11 cellular contexts compared by ENCODE assay signal in genomic region chr1:185312361-185312760, GRCh38. TPM values are rescaled to one million over a fixed set of nuclear protein-coding genes. Genes with fewer than 3 reads are reported as not detected.
DNase-seq lines count a peak whose midpoint lies in the region; TF ChIP-seq lines count a peak whose summit lies in the region.
"Had no signal": no experiment of that assay in that cellular context is flagged by ENCODE, and none has a peak within 500 bp of the region (broad histone marks: within the 10 kb centered on the region; RNA-seq: fewer than 3 reads in every experiment).

No MANE protein-coding gene starts in this region.

- peak overlapping the region; percentile 99 for H3K4me3 Mint-ChIP-seq in T-helper 2 cell treated with Interferon-gamma antibody and Interleukin-4, amounts not matched to agents 5 μg/mL and 100 μg/mL, for 36 hours

- H3K9me3 ChIP-seq in ectodermal cell (ENCODE audit: control insufficient read depth, low read length) (no peaks in the 10 kb centered on the region), osteoblast (ENCODE audit: low read depth, low read length) (no peaks in the 10 kb centered on the region)
- H3K9me3 ChIP-seq: upper lobe of right lung had no signal

- TF ChIP-seq CTCF in NB4 (IDR thresholded peaks at IDR 0.05; ENCODE audit: low read depth, low read length) (no peak), osteoblast (IDR thresholded peaks at IDR 0.05; ENCODE audit: extremely low read depth, low read depth, low read length) (no peak)

- H3K4me3 ChIP-seq in NB4 (ENCODE audit: low read depth, low read length) (peak overlapping the region; percentile 41), ectodermal cell (ENCODE audit: insufficient read depth, low read depth, low read length) (peak overlapping the region; percentile 3), osteoblast (ENCODE audit: insufficient read depth, low read length) (no peak overlapping the region)
- H3K4me3 ChIP-seq: upper lobe of right lung had no signal

- H3K4me2 ChIP-seq in osteoblast (ENCODE audit: insufficient read depth, low read length): peak overlapping the region; percentile 23

- H3K27ac ChIP-seq in ectodermal cell (ENCODE audit: insufficient read depth, low read depth, low read length, poor library complexity, severe bottlenecking): no peak overlapping the region
- no peak overlapping the region for H3K27ac ChIP-seq in osteoblast (ENCODE audit: low read depth, low read length)
- H3K27ac ChIP-seq: upper lobe of right lung had no signal

- no peaks in the 10 kb centered on the region for H3K9me3 Mint-ChIP-seq in T-helper 2 cell treated with Interferon-gamma antibody and Interleukin-4, amounts not matched to agents 5 μg/mL and 100 μg/mL, for 36 hours

- H4K20me1 ChIP-seq in osteoblast (ENCODE audit: insufficient read depth, low read length): peaks cover 35% of the 10 kb centered on the region

- H3K36me3 Mint-ChIP-seq in T-helper 2 cell treated with Interferon-gamma antibody and Interleukin-4, amounts not matched to agents 5 μg/mL and 100 μg/mL, for 36 hours (ENCODE audit: low read depth): peaks cover 54% of the 10 kb centered on the region

- no peak for TF ChIP-seq POLR2A in NB4 (IDR thresholded peaks at IDR 0.05; ENCODE audit: extremely low read depth, insufficient read length)

- no peak for DNase-seq in T-helper 2 cell treated with Interferon-gamma antibody and Interleukin-4, amounts not matched to agents 5 μg/mL and 100 μg/mL, for 36 hours (ENCODE audit: low spot score)
- no peak for DNase-seq in T-helper 2 cell
- no peak for DNase-seq in NB4 (ENCODE audit: low read depth)
- no peak for DNase-seq in osteoblast (ENCODE audit: insufficient read length, low spot score, missing footprints)
- DNase-seq in amniotic stem cell (lab: John Stamatoyannopoulos, UW): no peak
- DNase-seq in activated effector memory CD4-positive, alpha-beta T cell treated with Interleukin-2 at 50 U/mL for 16 hours: no peak
- DNase-seq in NCI-H748 treated with DMSO at 0.1 percent for 48 hours (lab: John Stamatoyannopoulos, UW): no peak
- DNase-seq: activated naive CD4-positive, alpha-beta T cell treated with Interleukin-2 at 50 U/mL for 16 hours; NCI-H2029; upper lobe of right lung had no signal

- H3K27me3 ChIP-seq in ectodermal cell (ENCODE audit: control insufficient read depth, insufficient read depth, low read length, poor library complexity, severe bottlenecking) (no peaks in the 10 kb centered on the region), osteoblast (ENCODE audit: insufficient read depth, low read length) (no peaks in the 10 kb centered on the region)
- H3K27me3 ChIP-seq: upper lobe of right lung had no signal

- peaks cover 47% of the 10 kb centered on the region for H3K4me1 Mint-ChIP-seq in T-helper 2 cell treated with Interferon-gamma antibody and Interleukin-4, amounts not matched to agents 5 μg/mL and 100 μg/mL, for 36 hours (ENCODE audit: low read depth)

- H3K4me1 ChIP-seq in ectodermal cell (ENCODE audit: control insufficient read depth, insufficient read depth, low read length): no peaks in the 10 kb centered on the region
- peaks cover 20% of the 10 kb centered on the region for H3K4me1 ChIP-seq in osteoblast (ENCODE audit: insufficient read depth, low read length)

- WGBS in ectodermal cell, 2 experiments: 86 to 94% methylated on average over 3 to 4 of the region's 4 CpGs

- H3K79me2 ChIP-seq in osteoblast (ENCODE audit: insufficient read depth, low read length): peaks cover 77% of the 10 kb centered on the region

- peak overlapping the region; percentile 67 for H3K27ac Mint-ChIP-seq in T-helper 2 cell treated with Interferon-gamma antibody and Interleukin-4, amounts not matched to agents 5 μg/mL and 100 μg/mL, for 36 hours

- H2AFZ ChIP-seq in osteoblast (ENCODE audit: low read length): no peak overlapping the region

- peaks cover 23% of the 10 kb centered on the region for H3K36me3 ChIP-seq in ectodermal cell (ENCODE audit: control insufficient read depth, insufficient read depth, low read length)
- peaks cover 29% of the 10 kb centered on the region for H3K36me3 ChIP-seq in osteoblast (ENCODE audit: insufficient read depth, low read length)

- H3K27me3 Mint-ChIP-seq in T-helper 2 cell treated with Interferon-gamma antibody and Interleukin-4, amounts not matched to agents 5 μg/mL and 100 μg/mL, for 36 hours (ENCODE audit: low read depth): no peaks in the 10 kb centered on the region

RNA-seq across cellular contexts. Expression of gene IVNS1ABP, which starts 4.7 kb away (rescaled TPM):
- polyA plus RNA-seq in ectodermal cell (2013, experiment 1 of 4): 159 TPM
- 171 TPM for polyA plus RNA-seq in ectodermal cell (2013, experiment 2 of 4)
- 111 TPM for polyA plus RNA-seq in ectodermal cell (2013, experiment 3 of 4)
- polyA plus RNA-seq in ectodermal cell (2013, experiment 4 of 4): 116 TPM
- total RNA-seq in osteoblast: 91.6 and 94.8 TPM in 2 replicates
